18 cellular contexts compared by ENCODE assay signal in the genomic region with DNA sequence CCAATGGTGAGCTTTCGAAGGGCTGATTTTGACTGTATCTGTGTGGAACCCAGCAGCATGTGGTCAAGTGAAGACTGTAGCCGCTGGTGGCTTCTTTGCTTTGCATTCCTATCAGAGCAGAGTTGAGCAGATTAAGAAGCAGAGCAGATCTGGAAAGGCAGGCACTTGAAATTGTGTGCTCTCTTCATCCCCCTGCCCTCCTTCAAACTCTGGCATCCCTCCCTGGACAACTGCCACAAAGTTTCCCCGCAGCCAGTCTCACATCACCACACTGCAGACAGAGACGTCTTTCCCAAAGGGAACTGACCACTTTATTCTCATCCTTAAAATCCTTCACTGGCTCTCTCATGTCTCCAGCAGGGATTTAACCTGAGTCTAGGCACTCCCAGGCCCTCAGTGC.
"Had no signal": no experiment of that assay in that cellular context is flagged by ENCODE, and none has a peak within 500 bp of the region (broad histone marks: within the 10 kb centered on the region; RNA-seq: fewer than 3 reads in every experiment).

No MANE protein-coding gene starts in this region.

- H3K36me3 ChIP-seq: esophagus muscularis mucosa, gastroesophageal sphincter, neural progenitor cell, ovary, right lobe of liver, spleen, transverse colon had no signal

- ATAC-seq: effector memory CD8-positive, alpha-beta T cell; gastroesophageal sphincter; natural killer cell; right lobe of liver; stimulated activated naive B cell treated with anti-CD40 and anti-IgM and Interleukin-4, amounts not matched to agents 10 μg/mL and 1 μg/mL and 100 μg/mL, for 72 hours; stimulated activated naive CD8-positive, alpha-beta T cell treated with anti-CD3 and anti-CD28 coated beads, Interleukin-15, amount 100 ng/mL, for 72 hours had no signal

- DNase-seq: effector memory CD8-positive, alpha-beta T cell; foreskin fibroblast; mesendoderm; natural killer cell; ovary; right lobe of liver; spleen; stimulated activated CD4-positive, alpha-beta T cell treated with anti-CD3 and anti-CD28 coated beads, Interleukin-15, amount 100 ng/mL, for 24 hours; stimulated activated CD4-positive, alpha-beta T cell treated with anti-CD3 and anti-CD28 coated beads, Interleukin-1b, Interleukin-23, amount 100 ng/mL, for 48 hours; stimulated activated CD4-positive, alpha-beta T cell treated with anti-CD3 and anti-CD28 coated beads, Interleukin-4, amount 100 ng/mL, for 4 hours; stimulated activated naive B cell treated with anti-CD40 and anti-IgM and Interleukin-4, amounts not matched to agents 10 μg/mL and 1 μg/mL and 100 μg/mL, for 72 hours; stimulated activated naive CD8-positive, alpha-beta T cell treated with anti-CD3 and anti-CD28 coated beads, Interleukin-15, amount 100 ng/mL, for 72 hours; testis; transverse colon had no signal

- H3K27ac ChIP-seq: epithelial cell of prostate, esophagus muscularis mucosa, gastroesophageal sphincter, neural progenitor cell, ovary, right lobe of liver, spleen, testis, transverse colon had no signal

- H3K9me3 ChIP-seq: esophagus muscularis mucosa, gastroesophageal sphincter, ovary, right lobe of liver, testis, transverse colon had no signal

- H3K9ac ChIP-seq: neural progenitor cell had no signal

- H3K4me1 ChIP-seq: right lobe of liver, testis, transverse colon had no signal

- H3K4me2 ChIP-seq: neural progenitor cell had no signal

- H2AFZ ChIP-seq: neural progenitor cell had no signal

- H3K4me3 ChIP-seq: esophagus muscularis mucosa, gastroesophageal sphincter, neural progenitor cell, ovary, right lobe of liver, spleen, testis, transverse colon had no signal

- H3K27me3 ChIP-seq: esophagus muscularis mucosa, gastroesophageal sphincter, neural progenitor cell, ovary, right lobe of liver, testis, transverse colon had no signal
